Comparison of ENCODE assay signal across 16 cellular contexts in genomic region chr3:31092748-31093607, GRCh38.
A peak's percentile ranks its signal among the peaks of the same experiment; 100 is the strongest.
DNase-seq lines count a peak whose midpoint lies in the region; ATAC-seq lines count a peak whose summit lies in the region.
"Had no signal": no experiment of that assay in that cellular context is flagged by ENCODE, and none has a peak within 500 bp of the region (broad histone marks: within the 10 kb centered on the region; RNA-seq: fewer than 3 reads in every experiment).

No MANE protein-coding gene starts in this region.

- H3K4me1 ChIP-seq in SJSA1 (replicated peaks) (peaks cover 35% of the 10 kb centered on the region), trophoblast cell (ENCODE audit: control insufficient read depth in 1 of 2, insufficient read depth in 2 of 2, low read length in 2 of 2) (peaks cover 11 to 12% of the 10 kb centered on the region in 2 experiments)

- peak overlapping the region; percentile 18 for H4K8ac ChIP-seq in trophoblast cell (ENCODE audit: low read depth, low read length)

- peak overlapping the region; percentile 18 for H4K91ac ChIP-seq in trophoblast cell (ENCODE audit: low read depth, low read length)

- no peaks in the 10 kb centered on the region for H3K27me3 ChIP-seq in SJSA1 (replicated peaks)
- no peaks in the 10 kb centered on the region for H3K27me3 ChIP-seq in trophoblast cell (ENCODE audit: insufficient read depth, low read length)
- H3K27me3 ChIP-seq: suprapubic skin had no signal

- no peak overlapping the region for H3K9ac ChIP-seq in trophoblast cell (ENCODE audit: low read length)

- no peak overlapping the region for H3K4ac ChIP-seq in trophoblast cell (ENCODE audit: low read depth, low read length)

- H2AFZ ChIP-seq in trophoblast cell (ENCODE audit: insufficient read depth, low read length, poor library complexity) = no peak overlapping the region

- DNase-seq in Daoy (ENCODE audit: low read depth) (peak; percentile 49), SJSA1 (ENCODE audit: low read depth in 1 of 2, low spot score in 2 of 2) (peak; percentile 74 to 84), glomerular endothelial cell (ENCODE audit: extremely low read depth, low read depth, low spot score) (peak; percentile 65), trophoblast cell (peak; percentile 54 to 79), NCI-H345 treated with DMSO at 0.1 percent for 48 hours (lab: John Stamatoyannopoulos, UW; ENCODE audit: unreplicated experiment) (no peak), medulla oblongata (ENCODE audit: extremely low spot score) (no peak)
- DNase-seq: activated CD8-positive, alpha-beta memory T cell treated with anti-CD3 and anti-CD28 coated beads, Interleukin-2, amount 50 U/mL, for 4 hours; C1 segment of cervical spinal cord; DMS79 treated with DMSO at 0.1 percent for 48 hours; NCI-H524; PC-3 had no signal

- no peaks in the 10 kb centered on the region for H3K9me3 ChIP-seq in SJSA1 (replicated peaks)
- H3K9me3 ChIP-seq in trophoblast cell (ENCODE audit: insufficient read depth, low read depth, low read length) = no peaks in the 10 kb centered on the region
- H3K9me3 ChIP-seq: suprapubic skin had no signal

- no peak overlapping the region for H3K23ac ChIP-seq in trophoblast cell (ENCODE audit: low read length)

- ATAC-seq in HG02840 (IDR thresholded peaks at IDR 0.05; ENCODE audit: low FRiP score, unreplicated experiment) = no peak
- no peak for ATAC-seq in GM21528 (IDR thresholded peaks at IDR 0.05; ENCODE audit: low FRiP score, unreplicated experiment)
- ATAC-seq: GM12878, PC-3, WTC11 had no signal

- no peak overlapping the region for H3K4me2 ChIP-seq in trophoblast cell (ENCODE audit: low read length)

- peaks cover 2% of the 10 kb centered on the region for H3K79me2 ChIP-seq in trophoblast cell (ENCODE audit: control insufficient read depth, insufficient read depth, low read length, poor library complexity)

- no peaks in the 10 kb centered on the region for H3K36me3 ChIP-seq in SJSA1
- H3K36me3 ChIP-seq in trophoblast cell (ENCODE audit: control insufficient read depth in 1 of 2, insufficient read depth in 2 of 2, low read length in 2 of 2) = no peaks in the 10 kb centered on the region
- H3K36me3 ChIP-seq: suprapubic skin had no signal

- H3K27ac ChIP-seq in SJSA1 (peak overlapping the region; percentile 92), trophoblast cell (ENCODE audit: low read depth, low read length) (no peak overlapping the region)
- H3K27ac ChIP-seq: suprapubic skin had no signal

- H3K14ac ChIP-seq in trophoblast cell (ENCODE audit: low read length) = peak overlapping the region; percentile 37

- H2BK120ac ChIP-seq in trophoblast cell (ENCODE audit: insufficient read depth, low read length, poor library complexity) = no peak overlapping the region

- H2BK5ac ChIP-seq in trophoblast cell (ENCODE audit: low read depth, low read length, poor library complexity) = peak overlapping the region; percentile 43

- no peak overlapping the region for H2AK5ac ChIP-seq in trophoblast cell (ENCODE audit: low read length)

- no peak overlapping the region for H3K4me3 ChIP-seq in SJSA1
- H3K4me3 ChIP-seq in trophoblast cell (ENCODE audit: low read depth, low read length) = no peak overlapping the region
- H3K4me3 ChIP-seq: GM12878, suprapubic skin had no signal

- peaks cover 10% of the 10 kb centered on the region for H3K79me1 ChIP-seq in trophoblast cell (ENCODE audit: low read length)

- no peak overlapping the region for H4K12ac ChIP-seq in trophoblast cell (ENCODE audit: low read depth, low read length)

- WGBS in trophoblast cell (ENCODE audit: extremely low coverage, insufficient coverage, insufficient read length) = no CpG with 5 or more reads among the region's 6 CpGs

- no peak overlapping the region for H3K18ac ChIP-seq in trophoblast cell (ENCODE audit: low read length)

- peak overlapping the region; percentile 42 for H2BK12ac ChIP-seq in trophoblast cell (ENCODE audit: low read length)

Comparison
In these comparisons a context has a peak if more than half of its experiments do, and no peak if none do; other contexts are left out.
1. DNase-seq: peak in Daoy (single experiment), SJSA1 (2 of 2), glomerular endothelial cell (single experiment) and trophoblast cell (2 of 2); none in NCI-H345 treated with DMSO at 0.1 percent for 48 hours (single experiment) and medulla oblongata (single experiment).